In genomic region chr2:37916512-37917082, GRCh38 we compare ENCODE assay signal across 13 cellular contexts. TPM values are rescaled to one million over a fixed set of nuclear protein-coding genes. Genes with fewer than 3 reads are reported as not detected.
DNase-seq lines count a peak whose midpoint lies in the region; ATAC-seq and TF ChIP-seq lines count a peak whose summit lies in the region.
"Had no signal": no experiment of that assay in that cellular context is flagged by ENCODE, and none has a peak within 500 bp of the region (broad histone marks: within the 10 kb centered on the region; RNA-seq: fewer than 3 reads in every experiment).

No MANE protein-coding gene starts in this region.

- H3K36me3 ChIP-seq in BJ (ENCODE audit: control insufficient read depth, insufficient read depth, low read length) (no peaks in the 10 kb centered on the region), PC-3 (ENCODE audit: low read depth, low read length) (no peaks in the 10 kb centered on the region), prostate gland (no peaks in the 10 kb centered on the region)

- intact Hi-C loops in PC-3 (cut with micrococcal nuclease) = no loop called here
- intact Hi-C loops in prostate gland (cut with DNase I) = no loop called here
- intact Hi-C loops in activated T-helper 2 cell treated with anti-CD3 and anti-CD28 coated beads, Interferon-gamma antibody, Interleukin-2, Interleukin-4, amounts not matched to agents 10 μg/mL and 5 μg/mL and 100 μg/mL, durations not matched to agents 14 hours and 24 hours and 36 hours (cut with micrococcal nuclease) = no loop called here

- H3K9ac ChIP-seq in PC-3 (ENCODE audit: low read length) = no peak overlapping the region

- TF ChIP-seq POLR2A in prostate gland (IDR thresholded peaks at IDR 0.05) = no peak

- peaks cover 28% of the 10 kb centered on the region for H3K27me3 Mint-ChIP-seq in activated T-helper 2 cell treated with anti-CD3 and anti-CD28 coated beads, Interferon-gamma antibody, Interleukin-2, Interleukin-4, amounts not matched to agents 10 μg/mL and 5 μg/mL and 100 μg/mL, durations not matched to agents 14 hours and 24 hours and 36 hours (ENCODE audit: low read depth)

- POLR2A ChIA-PET in BJ (lab: Charles Lee) = no interaction called here
- POLR2A ChIA-PET in PC-3 (lab: Charles Lee; ENCODE audit: unreplicated experiment) = no interaction called here

- no TSS peak for BruUV-seq in PC-3 (replicated peaks; lab: Mats Ljungman, UMichigan)

- H3K79me2 ChIP-seq in PC-3 (ENCODE audit: low read length) = no peaks in the 10 kb centered on the region

- ATAC-seq in PC-3 (peak; percentile 74), GM21825 (IDR thresholded peaks at IDR 0.05; ENCODE audit: unreplicated experiment) (no peak)

- DNase-seq in BJ (ENCODE audit: low read depth) (peak; percentile 93), PC-3 (peak; percentile 90), fibroblast of villous mesenchyme (ENCODE audit: low read depth) (peak; percentile 64), prostate gland (ENCODE audit: low spot score) (peak; percentile 78), SHP77 (lab: John Stamatoyannopoulos, UW) (no peak), GM19238 (ENCODE audit: insufficient read length, low spot score) (no peak)
- DNase-seq in activated T-helper 2 cell treated with anti-CD3 and anti-CD28 coated beads, Interferon-gamma antibody, Interleukin-2, Interleukin-4, amounts not matched to agents 10 μg/mL and 5 μg/mL and 100 μg/mL, durations not matched to agents 14 hours and 24 hours and 36 hours (ENCODE audit: low spot score) = no peak
- DNase-seq: DND-41; NCI-H1048; stimulated activated CD4-positive, alpha-beta T cell treated with anti-CD3 and anti-CD28 coated beads, Interleukin-2, amount 100 ng/mL, for 48 hours had no signal

- 16% methylated on average over 3 of the region's 3 CpGs for WGBS in prostate gland

- H3K36me3 Mint-ChIP-seq in activated T-helper 2 cell treated with anti-CD3 and anti-CD28 coated beads, Interferon-gamma antibody, Interleukin-2, Interleukin-4, amounts not matched to agents 10 μg/mL and 5 μg/mL and 100 μg/mL, durations not matched to agents 14 hours and 24 hours and 36 hours (ENCODE audit: low read depth) = no peaks in the 10 kb centered on the region
- H3K36me3 Mint-ChIP-seq: memory B cell had no signal

- H3K4me2 ChIP-seq in PC-3 (ENCODE audit: low read length) = peak overlapping the region; percentile 31; the same call in 1 of the 2 replicates

- CTCF ChIA-PET in BJ (lab: Yijun Ruan, JAX) (no interaction called here), PC-3 (lab: Charles Lee) (no interaction called here)

- H3K9me3 ChIP-seq in PC-3 (ENCODE audit: low read length) = no peaks in the 10 kb centered on the region
- no peaks in the 10 kb centered on the region for H3K9me3 ChIP-seq in prostate gland

- H3F3A ChIP-seq in PC-3 (ENCODE audit: low read length, unreplicated experiment) = no peaks in the 10 kb centered on the region

- no peaks in the 10 kb centered on the region for H3K9me3 Mint-ChIP-seq in activated T-helper 2 cell treated with anti-CD3 and anti-CD28 coated beads, Interferon-gamma antibody, Interleukin-2, Interleukin-4, amounts not matched to agents 10 μg/mL and 5 μg/mL and 100 μg/mL, durations not matched to agents 14 hours and 24 hours and 36 hours
- H3K9me3 Mint-ChIP-seq: memory B cell had no signal

- H3K27ac ChIP-seq in PC-3 (ENCODE audit: low read length) (peak overlapping the region; percentile 9), prostate gland (peak overlapping the region; percentile 20 to 44)
- H3K27ac ChIP-seq: coronary artery had no signal

- TF ChIP-seq CTCF in BJ (IDR thresholded peaks at IDR 0.05; ENCODE audit: insufficient read depth, low read depth, low read length) (no peak), PC-3 (conservative IDR thresholded peaks at IDR 0.05; ENCODE audit: low read depth, low read length) (no peak), fibroblast of villous mesenchyme (IDR thresholded peaks at IDR 0.05; ENCODE audit: insufficient read depth, low read depth, low read length) (no peak), prostate gland (IDR thresholded peaks at IDR 0.05) (no peak)

- H3K9me2 ChIP-seq in PC-3 (replicated peaks; ENCODE audit: low read length) = no peaks in the 10 kb centered on the region

- H3K4me3 Mint-ChIP-seq in activated T-helper 2 cell treated with anti-CD3 and anti-CD28 coated beads, Interferon-gamma antibody, Interleukin-2, Interleukin-4, amounts not matched to agents 10 μg/mL and 5 μg/mL and 100 μg/mL, durations not matched to agents 14 hours and 24 hours and 36 hours (ENCODE audit: low read depth) = no peak overlapping the region
- H3K4me3 Mint-ChIP-seq: memory B cell had no signal

- H4K20me1 ChIP-seq in PC-3 (ENCODE audit: low read length) = no peaks in the 10 kb centered on the region

- H3K4me1 Mint-ChIP-seq in activated T-helper 2 cell treated with anti-CD3 and anti-CD28 coated beads, Interferon-gamma antibody, Interleukin-2, Interleukin-4, amounts not matched to agents 10 μg/mL and 5 μg/mL and 100 μg/mL, durations not matched to agents 14 hours and 24 hours and 36 hours (ENCODE audit: low read depth) = no peaks in the 10 kb centered on the region
- H3K4me1 Mint-ChIP-seq: memory B cell had no signal

- H3K27me3 ChIP-seq in BJ (ENCODE audit: control insufficient read depth, insufficient read depth, low read length) (no peaks in the 10 kb centered on the region), PC-3 (ENCODE audit: low read length) (no peaks in the 10 kb centered on the region), prostate gland (replicated peaks; ENCODE audit: insufficient read depth) (no peaks in the 10 kb centered on the region)

- H3K27ac Mint-ChIP-seq in activated T-helper 2 cell treated with anti-CD3 and anti-CD28 coated beads, Interferon-gamma antibody, Interleukin-2, Interleukin-4, amounts not matched to agents 10 μg/mL and 5 μg/mL and 100 μg/mL, durations not matched to agents 14 hours and 24 hours and 36 hours = no peak overlapping the region
- H3K27ac Mint-ChIP-seq: memory B cell had no signal

- no peak overlapping the region for H3K4me3 ChIP-seq in BJ (ENCODE audit: low read depth, low read length)
- H3K4me3 ChIP-seq in PC-3 (ENCODE audit: low read length) = no peak overlapping the region
- H3K4me3 ChIP-seq in fibroblast of villous mesenchyme (ENCODE audit: low read depth, low read length) = no peak overlapping the region
- no peak overlapping the region for H3K4me3 ChIP-seq in prostate gland
- H3K4me3 ChIP-seq: coronary artery had no signal

- no peak overlapping the region for H2AFZ ChIP-seq in PC-3 (ENCODE audit: low read length)

- H3K4me1 ChIP-seq in PC-3 (ENCODE audit: insufficient read depth, low read length) (peaks cover 19% of the 10 kb centered on the region), prostate gland (replicated peaks) (no peaks in the 10 kb centered on the region)

RNA-seq across cellular contexts. Expression of gene RMDN2, which starts 8.5 kb away (rescaled TPM):
- 3.4 and 5.9 TPM in 2 replicates for polyA plus RNA-seq in BJ (2011; rRNA removed)
- 1.6 and 2.0 TPM in 2 replicates for polyA minus RNA-seq in BJ (2011; rRNA and poly(A)+ RNA removed)
- total RNA-seq in PC-3 (2014; rRNA removed) (2.4 and 2.6 TPM in 2 replicates), fibroblast of villous mesenchyme (5.8 and 9.5 TPM in 2 replicates), prostate gland (1 to 10 TPM; 9.0 to 9.2 TPM)
- total RNA-seq in activated T-helper 2 cell treated with anti-CD3 and anti-CD28 coated beads, Interferon-gamma antibody, Interleukin-2, Interleukin-4, amounts not matched to agents 10 μg/mL and 5 μg/mL and 100 μg/mL, durations not matched to agents 14 hours and 24 hours and 36 hours = 0.89 and 1.6 TPM in 2 replicates

Comparison
In these comparisons a context has a peak if more than half of its experiments do, and no peak if none do; other contexts are left out.
1. DNase-seq: peak in BJ (single experiment), PC-3 (single experiment), fibroblast of villous mesenchyme (single experiment) and prostate gland (single experiment); none in activated T-helper 2 cell treated with anti-CD3 and anti-CD28 coated beads, Interferon-gamma antibody, Interleukin-2, Interleukin-4, amounts not matched to agents 10 μg/mL and 5 μg/mL and 100 μg/mL, durations not matched to agents 14 hours and 24 hours and 36 hours (single experiment), SHP77 (0 of 2) and GM19238 (single experiment).